8 cellular contexts compared by ENCODE assay signal in the genomic region with DNA sequence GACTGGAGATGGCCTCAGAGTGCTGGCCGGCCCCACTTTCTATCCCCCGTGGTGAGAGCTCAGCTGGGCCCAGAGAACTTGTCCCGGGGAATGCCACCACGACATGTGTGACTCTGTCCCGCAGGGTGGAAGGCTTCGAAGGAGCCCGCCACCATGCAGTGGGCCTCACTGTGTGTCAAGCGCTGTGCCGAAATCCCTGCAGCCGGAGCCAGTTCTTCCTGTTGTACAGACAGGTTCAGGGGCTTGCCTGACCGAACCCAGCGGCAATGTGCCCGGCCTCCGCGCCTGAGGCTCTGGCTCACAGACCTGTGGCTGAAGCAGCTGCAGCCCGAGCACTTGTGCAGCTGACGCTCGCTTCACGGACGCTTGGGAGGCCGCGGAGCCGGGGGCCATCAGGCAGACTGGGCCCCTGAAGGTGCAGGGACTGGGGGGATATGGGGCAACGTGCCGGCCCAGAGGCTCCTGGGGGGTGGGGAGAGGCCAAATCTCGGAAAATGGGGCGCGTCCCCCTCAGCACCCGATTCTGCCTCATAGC. TPM values are rescaled to one million over a fixed set of nuclear protein-coding genes. Genes with fewer than 3 reads are reported as not detected.
A peak's percentile ranks its signal among the peaks of the same experiment; 100 is the strongest.
DNase-seq lines count a peak whose midpoint lies in the region; ATAC-seq, FAIRE-seq and TF ChIP-seq lines count a peak whose summit lies in the region.

No MANE protein-coding gene starts in this region.

- H3K36me3 ChIP-seq in BLaER1 (no peaks in the 10 kb centered on the region), muscle layer of colon (ENCODE audit: insufficient read depth, low read length) (no peaks in the 10 kb centered on the region), uterus (no peaks in the 10 kb centered on the region)

- H3K9me3 ChIP-seq in BLaER1, result no peaks in the 10 kb centered on the region
- no peaks in the 10 kb centered on the region for H3K9me3 ChIP-seq in muscle layer of colon (ENCODE audit: low read length)
- no peaks in the 10 kb centered on the region for H3K9me3 ChIP-seq in uterus

- DNase-seq in epithelial cell of esophagus (ENCODE audit: low read depth), result peak; percentile 72
- DNase-seq in uterus, result no peak
- DNase-seq in GM19239 (ENCODE audit: insufficient read length, low spot score), result no peak

- H3K4me3 ChIP-seq in BLaER1, result peak overlapping the region; percentile 73
- H3K4me3 ChIP-seq in WI38 (ENCODE audit: low read depth, low read length), result peak overlapping the region; percentile 66
- H3K4me3 ChIP-seq in epithelial cell of esophagus (ENCODE audit: low read length), result peak overlapping the region; percentile 68
- peak overlapping the region; percentile 65 to 71 for H3K4me3 ChIP-seq in muscle layer of colon (ENCODE audit: low read depth in 1 of 2, low read length in 2 of 2)
- peak overlapping the region; percentile 72 to 95 for H3K4me3 ChIP-seq in uterus

- peak overlapping the region; percentile 78 for H3K27ac ChIP-seq in BLaER1
- H3K27ac ChIP-seq in muscle layer of colon (ENCODE audit: low read depth, low read length), result peak overlapping the region; percentile 80
- peak overlapping the region; percentile 74 to 78 for H3K27ac ChIP-seq in uterus

- H3K27me3 ChIP-seq in BLaER1 (no peaks in the 10 kb centered on the region), muscle layer of colon (ENCODE audit: control insufficient read depth in 1 of 2, insufficient read depth in 2 of 2, low read length in 2 of 2) (no peaks in the 10 kb centered on the region), uterus (no peaks in the 10 kb centered on the region)

- intact Hi-C loops in uterus (cut with DNase I; ENCODE audit: low total_unique reads), result loop anchor here (2.0 to 5.0 kb wide), 2 partner anchors 13 to 240 kb away; no protein-coding TSS in a partner anchor

- peaks cover 56% of the 10 kb centered on the region for H3K4me1 ChIP-seq in BLaER1
- peaks cover 16% of the 10 kb centered on the region for H3K4me1 ChIP-seq in muscle layer of colon (ENCODE audit: insufficient read depth, low read length)
- peaks cover 3 to 8% of the 10 kb centered on the region in 2 donors for H3K4me1 ChIP-seq in uterus

- H3K9ac ChIP-seq in BLaER1, result peak overlapping the region; percentile 79
- peak overlapping the region; percentile 53 for H3K9ac ChIP-seq in muscle layer of colon (ENCODE audit: low read length)

- peak; percentile 4 for ATAC-seq in HG02970 (IDR thresholded peaks at IDR 0.05; ENCODE audit: low FRiP score, unreplicated experiment)
- no peak for ATAC-seq in HG03439 (IDR thresholded peaks at IDR 0.05; ENCODE audit: unreplicated experiment)

- TF ChIP-seq CTCF in WI38 (IDR thresholded peaks at IDR 0.05; ENCODE audit: low read depth, low read length), result no peak
- no peak for TF ChIP-seq CTCF in epithelial cell of esophagus (IDR thresholded peaks at IDR 0.05; ENCODE audit: insufficient read depth, low read depth, low read length, missing control alignments)
- no peak for TF ChIP-seq CTCF in uterus (IDR thresholded peaks at IDR 0.05)

- H3K4me2 ChIP-seq in BLaER1, result peak overlapping the region; percentile 97

- no peak for TF ChIP-seq POLR2A in uterus (IDR thresholded peaks at IDR 0.05)

- no peaks in the 10 kb centered on the region; the same call in 1 of the 2 replicates for H4K20me1 ChIP-seq in BLaER1

- no peak for FAIRE-seq in GM19239 (lab: Jason Lieb, UNC)

RNA-seq across cellular contexts. Expression of gene PPM1F, which starts 0.7 kb away (rescaled TPM):
- 10 to 100 TPM; 16.2 to 67.3 (median 48.8) TPM for total RNA-seq in uterus

RNA-seq across cellular contexts. Expression of gene TOP3B, which starts 30.6 kb away (rescaled TPM):
- total RNA-seq in uterus, result 10 to 100 TPM in 3 of 4 donors, 1 to 10 TPM in 1; 6.2 to 36.4 (median 20.9) TPM
